8 cellular contexts compared by ENCODE assay signal in the genomic region with DNA sequence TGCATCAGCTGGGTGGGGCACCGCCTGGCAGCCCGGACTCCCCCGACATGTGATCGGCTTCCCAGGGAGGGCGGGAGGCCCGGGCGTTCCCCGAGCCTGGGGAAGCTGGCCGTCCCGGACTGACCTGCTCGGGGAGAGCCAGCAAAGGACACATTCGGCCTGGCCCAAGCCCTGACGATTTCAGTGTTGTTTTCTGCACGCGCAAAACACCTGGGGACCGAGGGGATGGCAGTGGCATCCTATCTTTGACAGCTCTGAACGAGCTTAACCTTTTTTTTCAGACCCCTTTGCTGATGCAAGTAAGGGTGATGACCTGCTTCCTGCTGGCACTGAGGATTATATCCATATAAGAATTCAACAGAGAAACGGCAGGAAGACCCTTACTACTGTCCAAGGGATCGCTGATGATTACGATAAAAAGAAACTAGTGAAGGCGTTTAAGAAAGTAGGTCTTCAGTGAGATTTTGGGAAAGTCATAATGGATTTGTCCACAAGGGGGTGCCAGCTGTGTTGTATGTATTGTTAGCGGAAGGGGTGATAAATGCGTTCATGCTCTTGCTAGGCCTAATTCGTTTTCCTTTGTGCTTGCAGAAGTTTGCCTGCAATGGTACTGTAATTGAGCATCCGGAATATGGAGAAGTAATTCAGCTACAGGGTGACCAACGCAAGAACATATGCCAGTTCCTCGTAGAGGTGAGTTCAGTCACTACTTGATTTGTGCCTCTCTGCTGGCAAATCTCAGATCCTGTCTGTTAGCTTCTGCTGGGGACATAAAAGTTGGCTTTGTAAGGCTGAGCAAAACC. TPM values are rescaled to one million over a fixed set of nuclear protein-coding genes. Genes with fewer than 3 reads are reported as not detected.
DNase-seq lines count a peak whose midpoint lies in the region; ATAC-seq and TF ChIP-seq lines count a peak whose summit lies in the region.

No MANE protein-coding gene starts in this region.

- CTCF ChIA-PET in mammary epithelial cell (lab: Charles Lee; ENCODE audit: low non-redundant PET) = no interaction called here

- H3K9ac ChIP-seq in SK-N-MC (ENCODE audit: insufficient read length) (peak overlapping the region; percentile 99), mammary epithelial cell (ENCODE audit: insufficient read depth, low read length) (peak overlapping the region; percentile 98)

- H3K36me3 Mint-ChIP-seq in stimulated activated effector memory CD8-positive, alpha-beta T cell treated with anti-CD3 and anti-CD28 coated beads, Interleukin-12 subunit alpha, Interleukin-12 subunit beta, amount 100 ng/mL, for 72 hours = peaks cover 67% of the 10 kb centered on the region

- H3K4me3 ChIP-seq in SK-N-MC (peak overlapping the region; percentile 86), mammary epithelial cell (replicated peaks in 1 of 3; ENCODE audit: insufficient read depth in 1 of 3, low read depth in 2 of 3, low read length in 3 of 3) (peak overlapping the region; percentile 53 to 76 (median 74))

- TF ChIP-seq CTCF in mammary epithelial cell (conservative IDR thresholded peaks at IDR 0.05 in 1 of 2, IDR thresholded peaks at IDR 0.05 in 1 of 2; ENCODE audit: extremely low read depth in 1 of 2, insufficient read depth in 1 of 2, low read depth in 1 of 2, low read length in 2 of 2) = peak; percentile 63 to 64

- H3K4me3 Mint-ChIP-seq in stimulated activated effector memory CD8-positive, alpha-beta T cell treated with anti-CD3 and anti-CD28 coated beads, Interleukin-12 subunit alpha, Interleukin-12 subunit beta, amount 100 ng/mL, for 72 hours = peak overlapping the region; percentile 92

- peak overlapping the region; percentile 97 for H3K27ac ChIP-seq in SK-N-MC
- H3K27ac ChIP-seq in mammary epithelial cell (ENCODE audit: insufficient read depth, low read depth, low read length) = peak overlapping the region; percentile 96

- no peak overlapping the region for H2AFZ ChIP-seq in mammary epithelial cell (ENCODE audit: low read depth, low read length)

- ATAC-seq in stimulated activated effector memory CD8-positive, alpha-beta T cell treated with anti-CD3 and anti-CD28 coated beads, Interleukin-12 subunit alpha, Interleukin-12 subunit beta, amount 100 ng/mL, for 72 hours = no peak
- no peak for ATAC-seq in GM19452 (IDR thresholded peaks at IDR 0.05; ENCODE audit: unreplicated experiment)
- ATAC-seq in HG03045 (IDR thresholded peaks at IDR 0.05; ENCODE audit: unreplicated experiment) = no peak

- WGBS in mammary epithelial cell (ENCODE audit: low coverage, missing lambda C conversion rate) = 2% methylated on average over 20 of the region's 27 CpGs

- no peaks in the 10 kb centered on the region for H3K9me3 Mint-ChIP-seq in stimulated activated effector memory CD8-positive, alpha-beta T cell treated with anti-CD3 and anti-CD28 coated beads, Interleukin-12 subunit alpha, Interleukin-12 subunit beta, amount 100 ng/mL, for 72 hours

- no TSS peak for BruUV-seq in mammary epithelial cell (replicated peaks; lab: Mats Ljungman, UMichigan)

- peak overlapping the region; percentile 100 for H3K27ac Mint-ChIP-seq in stimulated activated effector memory CD8-positive, alpha-beta T cell treated with anti-CD3 and anti-CD28 coated beads, Interleukin-12 subunit alpha, Interleukin-12 subunit beta, amount 100 ng/mL, for 72 hours

- H3K9me3 ChIP-seq in SK-N-MC (ENCODE audit: low read depth, low read length) (no peaks in the 10 kb centered on the region), mammary epithelial cell (replicated peaks; ENCODE audit: insufficient read depth, low read length) (no peaks in the 10 kb centered on the region)

- peaks cover 19% of the 10 kb centered on the region for H3K4me1 ChIP-seq in mammary epithelial cell (ENCODE audit: insufficient read depth, low read length)

- intact Hi-C loops in mammary epithelial cell (cut with micrococcal nuclease) = loop anchor here (1.0 kb wide), 1 partner anchor 65 kb away; a partner anchor contains a TSS

- H3K27me3 ChIP-seq in mammary epithelial cell (ENCODE audit: insufficient read depth, low read length) = no peaks in the 10 kb centered on the region

- peaks cover 6% of the 10 kb centered on the region for H4K20me1 ChIP-seq in mammary epithelial cell (ENCODE audit: insufficient read depth, low read length)

- peaks cover 51% of the 10 kb centered on the region for H3K36me3 ChIP-seq in SK-N-MC (ENCODE audit: insufficient read depth, low read length)
- H3K36me3 ChIP-seq in mammary epithelial cell (ENCODE audit: insufficient read depth, low read length) = peaks cover 32% of the 10 kb centered on the region

- DNase-seq in COLO668 (lab: John Stamatoyannopoulos, UW; ENCODE audit: unreplicated experiment) (peak; percentile 20), HT1080 (ENCODE audit: low read depth) (peak; percentile 63), SK-N-MC (ENCODE audit: low read depth, low spot score) (no peak), mammary epithelial cell (peak; percentile 35), left kidney (ENCODE audit: low read depth, low spot score) (peak; percentile 84)
- DNase-seq in stimulated activated effector memory CD8-positive, alpha-beta T cell treated with anti-CD3 and anti-CD28 coated beads, Interleukin-12 subunit alpha, Interleukin-12 subunit beta, amount 100 ng/mL, for 72 hours (ENCODE audit: low spot score in 2 of 2) = peak; percentile 52 to 83

- peak overlapping the region; percentile 81 for H3K4me2 ChIP-seq in mammary epithelial cell (ENCODE audit: insufficient read depth, low read depth, low read length)

- in situ Hi-C loops in mammary epithelial cell (cut with MboI; ENCODE audit: low sequenced_read_pairs in 2 of 2) = no loop called here

- peaks cover 27% of the 10 kb centered on the region for H3K79me2 ChIP-seq in mammary epithelial cell (ENCODE audit: insufficient read depth, low read length)

- dilution Hi-C loops in mammary epithelial cell (cut with HindIII; ENCODE audit: low sequenced_read_pairs) = loop anchor here (5.0 kb wide), 1 partner anchor 38 kb away; no protein-coding TSS in a partner anchor

- H3K4me1 Mint-ChIP-seq in stimulated activated effector memory CD8-positive, alpha-beta T cell treated with anti-CD3 and anti-CD28 coated beads, Interleukin-12 subunit alpha, Interleukin-12 subunit beta, amount 100 ng/mL, for 72 hours = peaks cover 39% of the 10 kb centered on the region

RNA-seq across cellular contexts. Expression of a gene that starts 1.0 kb away (rescaled TPM):
- total RNA-seq in HT1080 (2014; rRNA removed; shearing (Covaris generic)) = 78.2 and 312 TPM in 2 replicates
- polyA plus RNA-seq in HT1080 (2015; cell fraction: cytosol; rRNA removed) = 402 and 484 TPM in 2 replicates
- polyA plus RNA-seq in HT1080 (2015; cell fraction: nucleus; rRNA removed) = 465 and 478 TPM in 2 replicates
- total RNA-seq in mammary epithelial cell = 100 to 1,000 TPM in 1 of 2 donors, 10 to 100 TPM in 1; 78.9 to 981 TPM
- 108 TPM for polyA plus RNA-seq in mammary epithelial cell
- polyA minus RNA-seq in mammary epithelial cell = 399 TPM

RNA-seq across cellular contexts. Expression of a gene that starts 22.4 kb away (rescaled TPM):
- total RNA-seq in HT1080 (2014; rRNA removed; shearing (Covaris generic)) = not detected in 2 replicates
- not detected in 2 replicates for polyA plus RNA-seq in HT1080 (2015; cell fraction: cytosol; rRNA removed)
- polyA plus RNA-seq in HT1080 (2015; cell fraction: nucleus; rRNA removed) = not detected in 2 replicates
- 1 to 10 TPM in 1 of 2 donors, under 1 TPM in 1; 0.67 to 2.0 TPM for total RNA-seq in mammary epithelial cell
- polyA plus RNA-seq in mammary epithelial cell = 0.94 TPM
- 7.5 TPM for polyA minus RNA-seq in mammary epithelial cell

RNA-seq across cellular contexts. Expression of a gene that starts 44.7 kb away (rescaled TPM):
- 0.10 TPM in 1 of 2 replicates, not detected in the other for total RNA-seq in HT1080 (2014; rRNA removed; shearing (Covaris generic))
- 0.05 TPM in 1 of 2 replicates, not detected in the other for polyA plus RNA-seq in HT1080 (2015; cell fraction: cytosol; rRNA removed)
- polyA plus RNA-seq in HT1080 (2015; cell fraction: nucleus; rRNA removed) = 0.08 and 0.38 TPM in 2 replicates
- 1 to 10 TPM; 2.2 to 3.7 TPM for total RNA-seq in mammary epithelial cell
- polyA plus RNA-seq in mammary epithelial cell = 0.70 TPM
- polyA minus RNA-seq in mammary epithelial cell = 0.72 TPM
